Comparison of ENCODE assay signal across 9 cellular contexts in genomic region chr2:238094438-238095022, GRCh38. TPM values are rescaled to one million over a fixed set of nuclear protein-coding genes. Genes with fewer than 3 reads are reported as not detected.
"Had no signal": no experiment of that assay in that cellular context is flagged by ENCODE, and none has a peak within 500 bp of the region (broad histone marks: within the 10 kb centered on the region; RNA-seq: fewer than 3 reads in every experiment).

No MANE protein-coding gene starts in this region.

- H3K27me3 Mint-ChIP-seq: activated CD4-positive, alpha-beta T cell treated with anti-CD3 and anti-CD28 coated beads for 36 hours had no signal

- ATAC-seq: activated CD4-positive, alpha-beta T cell treated with anti-CD3 and anti-CD28 coated beads for 36 hours; esophagus mucosa; left lung had no signal

- H3K4me1 Mint-ChIP-seq: activated CD4-positive, alpha-beta T cell treated with anti-CD3 and anti-CD28 coated beads for 36 hours had no signal

- DNase-seq: activated CD4-positive, alpha-beta T cell treated with anti-CD3 and anti-CD28 coated beads for 36 hours; activated T-cell treated with anti-CD3 and anti-CD28 coated beads, Interleukin-2, amount 50 U/mL, for 1 hour; retina; stimulated activated naive CD4-positive, alpha-beta T cell; substantia nigra; T-helper 9 cell; trophoblast cell had no signal

- H3K27ac Mint-ChIP-seq: activated CD4-positive, alpha-beta T cell treated with anti-CD3 and anti-CD28 coated beads for 36 hours had no signal

- H3K4me3 Mint-ChIP-seq: activated CD4-positive, alpha-beta T cell treated with anti-CD3 and anti-CD28 coated beads for 36 hours had no signal

RNA-seq across cellular contexts. Expression of gene KLHL30, which starts 43.9 kb away (rescaled TPM):
- total RNA-seq: activated CD4-positive, alpha-beta T cell treated with anti-CD3 and anti-CD28 coated beads for 36 hours had no signal
